Comparison of ENCODE assay signal across 25 cellular contexts in the genomic region with DNA sequence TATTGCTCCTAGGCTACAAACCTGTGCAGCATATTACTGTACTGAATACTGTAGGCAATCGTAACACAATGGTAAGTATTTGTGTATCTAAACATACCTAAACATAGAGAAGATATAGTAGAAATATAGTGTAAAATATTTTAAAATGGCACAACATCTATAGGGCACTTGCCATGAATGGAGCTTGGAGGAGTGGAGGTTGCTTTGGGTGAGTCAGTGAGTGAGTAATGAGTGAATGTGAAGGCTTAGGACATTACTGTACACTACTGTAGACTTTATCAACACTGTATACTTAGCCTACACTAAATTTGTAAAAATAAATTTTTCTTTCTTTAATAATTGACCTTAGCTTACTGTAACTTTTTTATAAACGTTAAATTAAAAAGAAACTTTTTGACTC.
DNase-seq lines count a peak whose midpoint lies in the region; TF ChIP-seq lines count a peak whose summit lies in the region.
"Had no signal": no experiment of that assay in that cellular context is flagged by ENCODE, and none has a peak within 500 bp of the region (broad histone marks: within the 10 kb centered on the region; RNA-seq: fewer than 3 reads in every experiment).

No MANE protein-coding gene starts in this region.

- DNase-seq in HCEC 1CT (peak; percentile 64), RKO (ENCODE audit: low spot score) (peak; percentile 77), choroid plexus epithelial cell (ENCODE audit: low read depth) (peak; percentile 38), kidney tubule cell (ENCODE audit: low spot score) (peak; percentile 56), pons (ENCODE audit: low spot score) (no peak)
- no peak for DNase-seq in activated CD4-positive, alpha-beta T cell treated with anti-CD3 and anti-CD28 coated beads, Interleukin-2, amount 50 U/mL, for 4 hours
- no peak for DNase-seq in activated naive CD4-positive, alpha-beta T cell (lab: John Stamatoyannopoulos, UW)
- DNase-seq: activated CD4-positive, alpha-beta T cell treated with anti-CD3 and anti-CD28 coated beads, Interleukin-2, amount 10 ng/mL, durations not matched to agents 7 days and 5 days; activated naive CD4-positive, alpha-beta T cell treated with anti-CD3 and anti-CD28 coated beads for 36 hours; Caco-2; dorsolateral prefrontal cortex; esophagus squamous epithelium; islet precursor cell; KBM-7; naive thymus-derived CD8-positive, alpha-beta T cell; NCI-H1105; NCI-H2171; NCI-H748 treated with DMSO at 0.1 percent for 48 hours; OCI-M1; stimulated activated CD4-positive, alpha-beta T cell treated with anti-CD3 and anti-CD28 coated beads, Interleukin-4, amount 100 ng/mL, for 4 hours; substantia nigra had no signal

- no peak for TF ChIP-seq CTCF in choroid plexus epithelial cell (conservative IDR thresholded peaks at IDR 0.05; ENCODE audit: low read depth, low read length)

- no peak overlapping the region for H3K4me3 ChIP-seq in choroid plexus epithelial cell (ENCODE audit: low read depth, low read length)
- H3K4me3 ChIP-seq: dorsolateral prefrontal cortex, esophagus squamous epithelium, HAP-1, hepatocyte, smooth muscle cell, vagina had no signal

Comparison
In these comparisons a context has a peak if more than half of its experiments do, and no peak if none do; other contexts are left out.
1. DNase-seq: peak in HCEC 1CT (single experiment), RKO (single experiment), choroid plexus epithelial cell (single experiment) and kidney tubule cell (single experiment); none in pons (single experiment), activated CD4-positive, alpha-beta T cell treated with anti-CD3 and anti-CD28 coated beads, Interleukin-2, amount 50 U/mL, for 4 hours (0 of 2) and activated naive CD4-positive, alpha-beta T cell (0 of 4).